Comparison of ENCODE assay signal across 1 cellular context in the genomic region with DNA sequence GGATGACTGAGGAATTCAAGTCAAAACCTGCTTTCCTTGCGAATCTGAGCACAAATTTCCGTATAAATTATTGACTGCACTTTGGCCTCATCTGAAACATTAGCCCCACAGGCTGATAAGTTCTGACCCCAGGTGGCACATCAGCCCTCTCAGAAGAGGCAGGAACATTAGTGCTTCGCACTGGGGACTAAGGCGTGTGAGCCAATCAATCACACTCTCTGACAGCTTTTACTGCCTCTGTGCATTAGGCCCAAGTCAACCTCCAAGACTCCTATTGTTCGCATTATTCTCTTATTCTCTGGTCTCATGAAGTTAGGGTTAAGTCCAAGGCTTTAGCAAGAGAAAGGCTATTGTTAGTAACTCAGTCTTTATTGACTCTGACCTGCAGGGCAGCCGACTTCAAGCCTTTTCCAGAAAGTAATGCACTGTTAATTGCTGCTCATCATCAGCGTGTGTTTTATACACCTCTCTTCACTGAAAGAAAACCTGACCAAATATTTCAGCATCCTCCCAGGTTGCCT.
A peak's percentile ranks its signal among the peaks of the same experiment; 100 is the strongest.
TF ChIP-seq lines count a peak whose summit lies in the region.

No MANE protein-coding gene starts in this region.

TF ChIP-seq in HCT116, 20 proteins besides CTCF, POLR2A, EP300 and RAD21 (continued from another document):
- no peak for TF ChIP-seq EGR1 (IDR thresholded peaks at IDR 0.05; ENCODE audit: low read depth)
- TF ChIP-seq TCF7L2 (IDR thresholded peaks at IDR 0.05; ENCODE audit: borderline replicate concordance, extremely low read depth, insufficient read depth, insufficient read length) = peak; percentile 38
- TF ChIP-seq EZH2phosphoT487 (IDR thresholded peaks at IDR 0.05; ENCODE audit: borderline replicate concordance) = no peak
- TF ChIP-seq SRF (IDR thresholded peaks at IDR 0.05; ENCODE audit: low read depth) = no peak
- TF ChIP-seq CEBPB (IDR thresholded peaks at IDR 0.05; ENCODE audit: low read depth) = no peak; the same call in 1 of the 2 replicates
